8 cellular contexts compared by ENCODE assay signal in genomic region chr17:1716076-1716911, GRCh38. TPM values are rescaled to one million over a fixed set of nuclear protein-coding genes. Genes with fewer than 3 reads are reported as not detected.
DNase-seq lines count a peak whose midpoint lies in the region; ATAC-seq and TF ChIP-seq lines count a peak whose summit lies in the region.

No MANE protein-coding gene starts in this region.

- H3K4me3 Mint-ChIP-seq in activated naive CD8-positive, alpha-beta T cell treated with anti-CD3 and anti-CD28 coated beads for 36 hours: peak overlapping the region; percentile 93
- peak overlapping the region; percentile 94 for H3K4me3 Mint-ChIP-seq in glutamatergic neuron (ENCODE audit: unreplicated experiment)

- H3K4me3 ChIP-seq in GM08714 (ENCODE audit: low read length) (peak overlapping the region; percentile 85), osteoblast (ENCODE audit: insufficient read depth, low read length) (peak overlapping the region; percentile 93), thymus (ENCODE audit: low read length) (peak overlapping the region; percentile 86)

- DNase-seq in NCI-H1092 (lab: John Stamatoyannopoulos, UW): peak; percentile 98
- peak; percentile 100 for DNase-seq in activated naive CD8-positive, alpha-beta T cell treated with anti-CD3 and anti-CD28 coated beads for 36 hours
- peak; percentile 100 for DNase-seq in glutamatergic neuron
- peak; percentile 99 for DNase-seq in osteoblast (ENCODE audit: insufficient read length, low spot score, missing footprints)

- H3K4me1 ChIP-seq in osteoblast (ENCODE audit: insufficient read depth, low read length) (peaks cover 45% of the 10 kb centered on the region), thymus (ENCODE audit: control insufficient read depth, insufficient read depth, low read length) (peaks cover 15% of the 10 kb centered on the region)

- H3K27me3 ChIP-seq in osteoblast (ENCODE audit: insufficient read depth, low read length) (no peaks in the 10 kb centered on the region), thymus (ENCODE audit: control insufficient read depth, insufficient read depth) (peaks cover 39% of the 10 kb centered on the region)

- peak overlapping the region; percentile 88 for H3K4me2 ChIP-seq in osteoblast (ENCODE audit: insufficient read depth, low read length)

- H2AFZ ChIP-seq in osteoblast (ENCODE audit: low read length): peak overlapping the region; percentile 43

- H3K79me2 ChIP-seq in osteoblast (ENCODE audit: insufficient read depth, low read length): peaks cover 42% of the 10 kb centered on the region

- no peaks in the 10 kb centered on the region for H3K36me3 Mint-ChIP-seq in activated naive CD8-positive, alpha-beta T cell treated with anti-CD3 and anti-CD28 coated beads for 36 hours
- H3K36me3 Mint-ChIP-seq in glutamatergic neuron (ENCODE audit: unreplicated experiment): no peaks in the 10 kb centered on the region

- no peaks in the 10 kb centered on the region for H3K9me3 ChIP-seq in osteoblast (ENCODE audit: low read depth, low read length)
- H3K9me3 ChIP-seq in thymus (ENCODE audit: control insufficient read depth): peaks cover 2% of the 10 kb centered on the region

- no peak for TF ChIP-seq CTCF in glutamatergic neuron (IDR thresholded peaks at IDR 0.05; ENCODE audit: partially characterized antibody, unreplicated experiment)
- TF ChIP-seq CTCF in osteoblast (IDR thresholded peaks at IDR 0.05; ENCODE audit: extremely low read depth, low read depth, low read length): peak; percentile 23

- H3K27ac Mint-ChIP-seq in activated naive CD8-positive, alpha-beta T cell treated with anti-CD3 and anti-CD28 coated beads for 36 hours: peak overlapping the region; percentile 93
- peak overlapping the region; percentile 93 for H3K27ac Mint-ChIP-seq in glutamatergic neuron (ENCODE audit: unreplicated experiment)

- ATAC-seq in HG02588 (IDR thresholded peaks at IDR 0.05; ENCODE audit: unreplicated experiment) (peak; percentile 71), SK-N-SH treated with all-trans-retinoic acid at 6 μM for 48 hours (peak; percentile 76)

- H4K20me1 ChIP-seq in osteoblast (ENCODE audit: insufficient read depth, low read length): peaks cover 39% of the 10 kb centered on the region

- peaks cover 23% of the 10 kb centered on the region for H3K4me1 Mint-ChIP-seq in activated naive CD8-positive, alpha-beta T cell treated with anti-CD3 and anti-CD28 coated beads for 36 hours
- peaks cover 7% of the 10 kb centered on the region for H3K4me1 Mint-ChIP-seq in glutamatergic neuron (ENCODE audit: low read depth, unreplicated experiment)

- H3K27me3 Mint-ChIP-seq in activated naive CD8-positive, alpha-beta T cell treated with anti-CD3 and anti-CD28 coated beads for 36 hours: peaks cover 19% of the 10 kb centered on the region
- H3K27me3 Mint-ChIP-seq in glutamatergic neuron (ENCODE audit: unreplicated experiment): peaks cover 2% of the 10 kb centered on the region

- under 1% methylated on average over 70 of the region's 70 CpGs for WGBS in thymus

- H3K27ac ChIP-seq in osteoblast (ENCODE audit: low read depth, low read length) (peak overlapping the region; percentile 98), thymus (ENCODE audit: low read depth) (peak overlapping the region; percentile 94)

- H3K9me3 Mint-ChIP-seq in activated naive CD8-positive, alpha-beta T cell treated with anti-CD3 and anti-CD28 coated beads for 36 hours: no peaks in the 10 kb centered on the region
- peaks cover 12% of the 10 kb centered on the region for H3K9me3 Mint-ChIP-seq in glutamatergic neuron (ENCODE audit: unreplicated experiment)

- H3K36me3 ChIP-seq in osteoblast (ENCODE audit: insufficient read depth, low read length) (peaks cover 30% of the 10 kb centered on the region), thymus (ENCODE audit: control insufficient read depth, insufficient read depth) (peaks cover 5% of the 10 kb centered on the region)

TF ChIP-seq in SK-N-SH treated with all-trans-retinoic acid at 6 μM for 48 hours, 23 proteins besides CTCF, POLR2A, EP300 and RAD21:
- TF ChIP-seq TCF4 (CRISPR knock-in tag; IDR thresholded peaks at IDR 0.05; ENCODE audit: borderline replicate concordance): no peak
- peak; percentile 27; the same call in 1 of the 2 replicates for TF ChIP-seq GLIS3 (CRISPR knock-in tag; IDR thresholded peaks at IDR 0.05)
- peak; percentile 79; the same call in 1 of the 2 replicates for TF ChIP-seq CSRNP3 (CRISPR knock-in tag; IDR thresholded peaks at IDR 0.05)

RNA-seq across cellular contexts. Expression of gene TLCD2, which starts 6.1 kb away (rescaled TPM):
- total RNA-seq in activated naive CD8-positive, alpha-beta T cell treated with anti-CD3 and anti-CD28 coated beads for 36 hours: under 1 TPM; 0.04 to 0.06 TPM
- total RNA-seq in glutamatergic neuron (ENCODE audit: unreplicated experiment) (0.96 TPM), osteoblast (4.7 TPM in 2 replicates)
- polyA plus RNA-seq in thymus: 1.5 TPM

RNA-seq across cellular contexts. Expression of gene WDR81, which starts 8.2 kb away (rescaled TPM):
- 10 to 100 TPM; 15.2 to 15.5 TPM for total RNA-seq in activated naive CD8-positive, alpha-beta T cell treated with anti-CD3 and anti-CD28 coated beads for 36 hours
- total RNA-seq in glutamatergic neuron (ENCODE audit: unreplicated experiment) (13.4 TPM), osteoblast (47.7 and 47.8 TPM in 2 replicates)
- polyA plus RNA-seq in thymus: 27.0 TPM

RNA-seq across cellular contexts. Expression of gene SERPINF2, which starts 26.4 kb away (rescaled TPM):
- total RNA-seq in activated naive CD8-positive, alpha-beta T cell treated with anti-CD3 and anti-CD28 coated beads for 36 hours: under 1 TPM; 0.08 to 0.12 TPM
- total RNA-seq in glutamatergic neuron (ENCODE audit: unreplicated experiment) (0.37 TPM), osteoblast (under 0.01 TPM in 1 of 2 replicates, not detected in the other)
- polyA plus RNA-seq in thymus: 31.0 TPM

RNA-seq across cellular contexts. Expression of gene PRPF8, which starts 31.6 kb away (rescaled TPM):
- total RNA-seq in activated naive CD8-positive, alpha-beta T cell treated with anti-CD3 and anti-CD28 coated beads for 36 hours: 100 to 1,000 TPM; 418 to 428 TPM
- 297 TPM for total RNA-seq in glutamatergic neuron (ENCODE audit: unreplicated experiment)
- total RNA-seq in osteoblast: 107 and 111 TPM in 2 replicates
- 86.2 TPM for polyA plus RNA-seq in thymus

RNA-seq across cellular contexts. Expression of gene SERPINF1, which starts 45.6 kb away (rescaled TPM):
- total RNA-seq in activated naive CD8-positive, alpha-beta T cell treated with anti-CD3 and anti-CD28 coated beads for 36 hours: 1 to 10 TPM; 1.8 to 4.4 TPM
- total RNA-seq in glutamatergic neuron (ENCODE audit: unreplicated experiment) (9.7 TPM), osteoblast (309 and 314 TPM in 2 replicates)
- polyA plus RNA-seq in thymus: 445 TPM

Comparison
In these comparisons a context has a peak if more than half of its experiments do, and no peak if none do; other contexts are left out.
1. Peak in every context shown above with its lines: DNase-seq, ATAC-seq, H3K4me3 ChIP-seq and H3K27ac ChIP-seq.